In genomic region chr3:32876920-32877319, GRCh38 we compare ENCODE assay signal across 22 cellular contexts. TPM values are rescaled to one million over a fixed set of nuclear protein-coding genes. Genes with fewer than 3 reads are reported as not detected.
"Had no signal": no experiment of that assay in that cellular context is flagged by ENCODE, and none has a peak within 500 bp of the region (broad histone marks: within the 10 kb centered on the region; RNA-seq: fewer than 3 reads in every experiment).

No MANE protein-coding gene starts in this region.

- H3K27me3 ChIP-seq: SJSA1 had no signal

- H3K27ac ChIP-seq: HL-60, SJSA1, SK-N-MC had no signal

- H3K9me3 ChIP-seq: SJSA1 had no signal

- DNase-seq: KBM-7, MV-4-11, NCI-H1048, NCI-H1105, NCI-H1417, NCI-H1436 treated with DMSO at 0.1 percent for 48 hours, NCI-H1694, NCI-H187 treated with DMSO at 0.1 percent for 48 hours, NCI-H2029 treated with DMSO at 0.1 percent for 48 hours, NCI-H2171 treated with DMSO at 0.1 percent for 48 hours, NCI-H345, NCI-H524, NCI-H526 treated with DMSO at 0.1 percent for 48 hours, NCI-H748 treated with DMSO at 0.1 percent for 48 hours, Right ventricle myocardium superior, RPMI8226, SIG-M5 had no signal

- H3K36me3 ChIP-seq: SJSA1 had no signal

- H3K4me3 ChIP-seq: SJSA1, SK-N-MC had no signal

RNA-seq across cellular contexts. Expression of gene TRIM71, which starts 59.1 kb away (rescaled TPM):
- total RNA-seq: LHCN-M2, NCI-H460, Right ventricle myocardium superior had no signal
